In the genomic region with DNA sequence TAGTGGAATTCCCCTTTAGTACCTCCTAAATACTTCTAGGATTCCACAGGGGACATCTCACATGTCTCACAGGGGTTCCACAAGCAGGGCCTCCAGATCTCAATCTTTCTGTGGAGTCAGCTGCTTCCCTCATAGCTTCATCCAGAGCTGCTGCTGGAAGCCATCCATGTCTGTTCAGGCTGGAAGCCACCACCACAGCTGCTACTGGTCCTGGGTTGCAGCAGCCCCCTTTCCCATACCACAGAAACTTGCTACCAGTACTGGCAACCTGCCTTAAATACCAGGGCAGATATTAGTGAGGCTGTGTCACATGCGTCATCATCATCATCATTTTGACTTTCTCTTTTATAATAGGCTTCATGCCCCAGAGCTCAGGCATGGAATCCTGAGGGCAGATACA, we compare ENCODE assay signal across 20 cellular contexts.
"Had no signal": no experiment of that assay in that cellular context is flagged by ENCODE, and none has a peak within 500 bp of the region (broad histone marks: within the 10 kb centered on the region; RNA-seq: fewer than 3 reads in every experiment).

No MANE protein-coding gene starts in this region.

- H3K4me1 ChIP-seq: colonic mucosa, lower lobe of right lung, pancreas, right lobe of liver, stomach, thyroid gland, vagina had no signal

- H3K36me3 ChIP-seq: colonic mucosa, lower lobe of right lung, pancreas, right lobe of liver, stomach, thyroid gland, vagina had no signal

- H3K27ac ChIP-seq: colonic mucosa, epithelial cell of prostate, lower lobe of right lung, pancreas, right lobe of liver, stomach, thyroid gland, vagina had no signal

- DNase-seq: colonic mucosa; effector CD8-positive, alpha-beta T cell; endodermal cell; hypothalamus; immature natural killer cell; islet precursor cell; left ventricle myocardium superior; lower lobe of right lung; mucosa of descending colon; naive thymus-derived CD8-positive, alpha-beta T cell; pancreas; right lobe of liver; stimulated activated CD4-positive, alpha-beta T cell treated with anti-CD3 and anti-CD28 coated beads, Interleukin-2, amount 100 ng/mL, for 24 hours; stimulated activated CD4-positive, alpha-beta T cell treated with anti-CD3 and anti-CD28 coated beads, Interleukin-4, amount 100 ng/mL, for 24 hours; stimulated activated naive CD4-positive, alpha-beta T cell treated with Interleukin-2 at 50 U/mL for 16 hours; stomach; thyroid gland; trophoblast cell had no signal

- H3K4me3 ChIP-seq: colonic mucosa, lower lobe of right lung, mucosa of descending colon, pancreas, right lobe of liver, stomach, thyroid gland, vagina had no signal

- H3K9me3 ChIP-seq: colonic mucosa, lower lobe of right lung, mucosa of descending colon, pancreas, right lobe of liver, stomach, thyroid gland, vagina had no signal

- H3K27me3 ChIP-seq: colonic mucosa, pancreas, right lobe of liver, thyroid gland, vagina had no signal
